Comparison of ENCODE assay signal across 18 cellular contexts in the genomic region with DNA sequence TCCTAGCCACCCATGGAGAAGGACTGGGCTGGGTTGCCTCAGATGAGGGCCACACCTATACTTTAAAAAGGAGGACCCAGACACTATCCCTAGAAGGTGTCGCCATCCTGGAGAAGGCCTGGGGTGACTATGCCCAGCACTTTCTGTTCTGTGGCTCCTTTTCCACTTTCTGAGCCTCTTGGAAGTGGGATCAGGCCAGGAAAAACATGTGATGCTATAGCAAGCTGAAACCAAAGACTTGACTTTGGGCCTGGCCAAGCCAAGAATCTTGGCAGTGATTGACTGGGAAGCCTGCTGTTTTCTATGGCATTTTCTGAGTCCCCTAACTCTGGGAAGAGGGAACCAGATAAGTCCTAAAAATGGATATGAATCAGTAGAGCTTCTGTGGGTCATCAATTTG.
A peak's percentile ranks its signal among the peaks of the same experiment; 100 is the strongest.
DNase-seq lines count a peak whose midpoint lies in the region; ATAC-seq and TF ChIP-seq lines count a peak whose summit lies in the region.
"Had no signal": no experiment of that assay in that cellular context is flagged by ENCODE, and none has a peak within 500 bp of the region (broad histone marks: within the 10 kb centered on the region; RNA-seq: fewer than 3 reads in every experiment).

No MANE protein-coding gene starts in this region.

- H3K4me3 ChIP-seq in body of pancreas (no peak overlapping the region), heart right ventricle (no peak overlapping the region), psoas muscle (no peak overlapping the region), aorta (ENCODE audit: low read length in 2 of 2) (no peak overlapping the region)
- H3K4me3 ChIP-seq: Peyer's patch had no signal

- CTCF ChIA-PET in activated CD4-positive, alpha-beta T cell treated with anti-CD3 and anti-CD28 coated beads for 36 hours (lab: Charles Lee), result interaction anchor here (1.1 kb wide), 1 partner anchor 16 kb away, joined by 4 read pairs; no protein-coding TSS in a partner anchor

- WGBS in body of pancreas, 2 donors, result 95% methylated on average over 1 of the region's 1 CpG; no CpG with 5 or more reads in 1 of the 2 donors
- 82 to 91% methylated on average over 1 of the region's 1 CpG for WGBS in heart right ventricle, 2 donors
- WGBS in psoas muscle, 3 donors, result 24 to 41% (median 32%) methylated on average over 1 of the region's 1 CpG
- WGBS in aorta, 2 donors, result 0 to 8% methylated on average over 1 of the region's 1 CpG

- H3K27me3 ChIP-seq in body of pancreas (no peaks in the 10 kb centered on the region), heart right ventricle (no peaks in the 10 kb centered on the region), psoas muscle (ENCODE audit: insufficient read depth in 3 of 3, low read length in 2 of 3) (no peaks in the 10 kb centered on the region), aorta (ENCODE audit: control insufficient read depth in 1 of 2, insufficient read depth in 2 of 2, low read length in 1 of 2) (no peaks in the 10 kb centered on the region)
- H3K27me3 ChIP-seq: Peyer's patch had no signal

- ATAC-seq in body of pancreas, result no peak
- ATAC-seq in heart right ventricle, result peak in 6 of 8 donors; percentile 24 to 67 (median 44)
- ATAC-seq in psoas muscle, result peak; percentile 35 to 82 (median 60)
- ATAC-seq in aorta (ENCODE audit: low FRiP score), result peak; percentile 83
- no peak for ATAC-seq in GM18907 (IDR thresholded peaks at IDR 0.05; ENCODE audit: unreplicated experiment)
- ATAC-seq in activated CD4-positive, alpha-beta T cell treated with anti-CD3 and anti-CD28 coated beads for 36 hours, result no peak
- ATAC-seq: stimulated activated naive CD8-positive, alpha-beta T cell treated with anti-CD3 and anti-CD28 coated beads, Interleukin-15, Interleukin-2, amounts not matched to agents 100 U/mL and 50 U/mL, for 24 hours had no signal

- no peak for DNase-seq in body of pancreas
- DNase-seq in heart right ventricle, result no peak
- DNase-seq in psoas muscle, result peak in 1 of 2 donors; percentile 60
- peak in 1 of 2 donors; percentile 78 for DNase-seq in aorta
- no peak for DNase-seq in hepatic stellate cell (ENCODE audit: low spot score)
- no peak for DNase-seq in activated CD4-positive, alpha-beta T cell treated with anti-CD3 and anti-CD28 coated beads for 36 hours
- DNase-seq: activated CD4-positive, CD25-positive, alpha-beta regulatory T cell treated with anti-CD3 and anti-CD28 coated beads, Interleukin-2, amount 50 U/mL, for 72 hours; activated CD8-positive, alpha-beta memory T cell treated with anti-CD3 and anti-CD28 coated beads, Interleukin-2, amount 50 U/mL, for 48 hours; activated naive CD4-positive, alpha-beta T cell treated with Interleukin-2 at 50 U/mL for 16 hours; DMS79 treated with DMSO at 0.1 percent for 48 hours; H7; left colon; NCI-H1694; Peyer's patch; stimulated activated naive CD8-positive, alpha-beta T cell treated with anti-CD3 and anti-CD28 coated beads, Interleukin-15, Interleukin-2, amounts not matched to agents 100 U/mL and 50 U/mL, for 24 hours; T-helper 1 cell had no signal

- peaks cover 4% of the 10 kb centered on the region for H3K9me3 Mint-ChIP-seq in activated CD4-positive, alpha-beta T cell treated with anti-CD3 and anti-CD28 coated beads for 36 hours (ENCODE audit: low read depth)

- H3K36me3 Mint-ChIP-seq in activated CD4-positive, alpha-beta T cell treated with anti-CD3 and anti-CD28 coated beads for 36 hours (ENCODE audit: low read depth), result no peaks in the 10 kb centered on the region

- H3K27ac ChIP-seq in body of pancreas (peak overlapping the region; percentile 68 to 81 (median 74)), heart right ventricle (peak overlapping the region in 7 of 10 donors; percentile 2 to 76 (median 51)), psoas muscle (peak overlapping the region; percentile 62), aorta (ENCODE audit: low read depth in 1 of 2, low read length in 2 of 2) (peak overlapping the region; percentile 68 to 85)
- H3K27ac ChIP-seq: KMS-11 had no signal

- H3K4me1 Mint-ChIP-seq in activated CD4-positive, alpha-beta T cell treated with anti-CD3 and anti-CD28 coated beads for 36 hours, result peaks cover 6% of the 10 kb centered on the region

- intact Hi-C loops in body of pancreas (cut with DNase I) (no loop called here), heart right ventricle (cut with DNase I) (no loop called here), psoas muscle (cut with DNase I) (no loop called here), aorta (cut with DNase I) (loop anchor here in 1 of 2 donors (5.0 kb wide), 2 partner anchors 68 to 332 kb away; a partner anchor contains a TSS)
- intact Hi-C loops in activated CD4-positive, alpha-beta T cell treated with anti-CD3 and anti-CD28 coated beads for 36 hours (cut with DNase I, micrococcal nuclease), result no loop called here

- POLR2A ChIA-PET in activated CD4-positive, alpha-beta T cell treated with anti-CD3 and anti-CD28 coated beads for 36 hours (lab: Charles Lee), result no interaction called here

- H3K4me1 ChIP-seq in body of pancreas (peaks cover 36% of the 10 kb centered on the region), heart right ventricle (peaks cover 5 to 45% (median 26%) of the 10 kb centered on the region in 9 donors), psoas muscle (peaks cover 25% of the 10 kb centered on the region), aorta (ENCODE audit: control insufficient read depth in 1 of 2, insufficient read depth in 2 of 2, low read length in 2 of 2) (peaks cover 10 to 11% of the 10 kb centered on the region in 2 donors)

- TF ChIP-seq POLR2A in body of pancreas (IDR thresholded peaks at IDR 0.05), result no peak

- no peak for TF ChIP-seq CTCF in body of pancreas (IDR thresholded peaks at IDR 0.05)
- no peak for TF ChIP-seq CTCF in heart right ventricle (IDR thresholded peaks at IDR 0.05)
- TF ChIP-seq CTCF in psoas muscle (IDR thresholded peaks at IDR 0.05), result no peak

- H3K4me3 Mint-ChIP-seq in activated CD4-positive, alpha-beta T cell treated with anti-CD3 and anti-CD28 coated beads for 36 hours, result no peak overlapping the region

- H3K9me3 ChIP-seq in body of pancreas (no peaks in the 10 kb centered on the region), heart right ventricle (peaks cover 0 to 7% (median 0%) of the 10 kb centered on the region in 11 donors), psoas muscle (no peaks in the 10 kb centered on the region), aorta (ENCODE audit: control insufficient read depth, low read length) (no peaks in the 10 kb centered on the region)
- H3K9me3 ChIP-seq: Peyer's patch had no signal

- H3K27me3 Mint-ChIP-seq in activated CD4-positive, alpha-beta T cell treated with anti-CD3 and anti-CD28 coated beads for 36 hours, result no peaks in the 10 kb centered on the region

- H3K36me3 ChIP-seq in body of pancreas (replicated peaks in 1 of 2; ENCODE audit: insufficient read depth in 1 of 2, low read depth in 2 of 2) (no peaks in the 10 kb centered on the region), heart right ventricle (no peaks in the 10 kb centered on the region), psoas muscle (ENCODE audit: insufficient read depth in 1 of 2, low read depth in 1 of 2) (no peaks in the 10 kb centered on the region), aorta (ENCODE audit: control insufficient read depth in 1 of 2, insufficient read depth in 2 of 2, low read length in 1 of 2) (no peaks in the 10 kb centered on the region)
- H3K36me3 ChIP-seq: Peyer's patch had no signal

- no peak overlapping the region for H3K27ac Mint-ChIP-seq in activated CD4-positive, alpha-beta T cell treated with anti-CD3 and anti-CD28 coated beads for 36 hours

Comparison
In these comparisons a context has a peak if more than half of its experiments do, and no peak if none do; other contexts are left out.
1. ATAC-seq: peak in heart right ventricle (6 of 8), psoas muscle (4 of 4) and aorta (single experiment); none in body of pancreas (single experiment), GM18907 (single experiment) and activated CD4-positive, alpha-beta T cell treated with anti-CD3 and anti-CD28 coated beads for 36 hours (single experiment).
2. Peak in every context shown above with its lines, with median percentiles within 50 percentile points of each other: H3K27ac ChIP-seq.